ENCODE assay signal across 22 cellular contexts in genomic region chr16:27685802-27686201, GRCh38.
DNase-seq lines count a peak whose midpoint lies in the region; ATAC-seq, FAIRE-seq and TF ChIP-seq lines count a peak whose summit lies in the region.
"Had no signal": no experiment of that assay in that cellular context is flagged by ENCODE, and none has a peak within 500 bp of the region (broad histone marks: within the 10 kb centered on the region; RNA-seq: fewer than 3 reads in every experiment).

No MANE protein-coding gene starts in this region.

- H2AK9ac ChIP-seq in IMR-90 (replicated peaks; ENCODE audit: low read depth, low read length, poor library complexity): no peak overlapping the region

- no peak overlapping the region for H4K91ac ChIP-seq in IMR-90 (ENCODE audit: insufficient read depth, low read depth, low read length)

- no peaks in the 10 kb centered on the region for H4K20me1 ChIP-seq in IMR-90 (ENCODE audit: insufficient read depth, low read length)

- H3K36me3 ChIP-seq in IMR-90 (ENCODE audit: control insufficient read depth, insufficient read depth, low read length): peaks cover 9% of the 10 kb centered on the region; the same call in 1 of the 2 replicates
- peaks cover 0 to 7% of the 10 kb centered on the region in 2 donors for H3K36me3 ChIP-seq in kidney (ENCODE audit: control insufficient read depth in 1 of 2, insufficient read depth in 2 of 2, low read length in 2 of 2)

- no peak overlapping the region for H3K56ac ChIP-seq in IMR-90 (ENCODE audit: extremely low read depth, insufficient read depth, low read length)

- H4K5ac ChIP-seq in IMR-90 (ENCODE audit: low read depth, low read length): no peak overlapping the region

- H3K9me3 ChIP-seq in IMR-90 (ENCODE audit: control insufficient read depth, insufficient read depth, low read length) (no peaks in the 10 kb centered on the region), kidney (ENCODE audit: control insufficient read depth in 1 of 2, low read length in 2 of 2) (no peaks in the 10 kb centered on the region)
- H3K9me3 ChIP-seq: right lobe of liver, upper lobe of left lung had no signal

- CTCF ChIA-PET in IMR-90 (lab: Yijun Ruan, JAX): no interaction called here

- TF ChIP-seq CTCF in AG09319 (IDR thresholded peaks at IDR 0.05; ENCODE audit: low read depth, low read length) (no peak), IMR-90 (conservative IDR thresholded peaks at IDR 0.05; ENCODE audit: low read depth, low read length) (no peak), cardiac fibroblast (IDR thresholded peaks at IDR 0.05; ENCODE audit: low read depth, low read length) (no peak), kidney (IDR thresholded peaks at IDR 0.05; ENCODE audit: borderline replicate concordance, extremely low read depth, insufficient read depth) (no peak), GM13977 (IDR thresholded peaks at IDR 0.05; ENCODE audit: extremely low read depth, insufficient read depth, missing control alignments) (no peak)

- no peak for FAIRE-seq in kidney (lab: Jason Lieb, UNC)

- TF ChIP-seq POLR2A in IMR-90 (IDR thresholded peaks at IDR 0.05; ENCODE audit: low read depth, low read length): no peak

- H2AK5ac ChIP-seq in IMR-90 (ENCODE audit: low read depth, low read length): no peak overlapping the region

- POLR2A ChIA-PET in IMR-90 (lab: Charles Lee; ENCODE audit: unreplicated experiment): no interaction called here

- H2AFZ ChIP-seq in IMR-90 (replicated peaks; ENCODE audit: low read length, poor library complexity): no peak overlapping the region

- in situ Hi-C loops in IMR-90 (cut with MboI; ENCODE audit: low sequenced_read_pairs): no loop called here
- in situ Hi-C loops in GM13977 (cut with MboI; ENCODE audit: low pct_unique_long_range_greater_than_20kb, low sequenced_read_pairs, unreplicated experiment): no loop called here

- no peak overlapping the region for H2BK120ac ChIP-seq in IMR-90 (ENCODE audit: low read depth, low read length)

- H3K9me1 ChIP-seq in IMR-90 (ENCODE audit: insufficient read depth, low read length): peaks cover 6% of the 10 kb centered on the region

- H3K79me1 ChIP-seq in IMR-90 (ENCODE audit: low read depth in 1 of 2, low read length in 2 of 2): no peaks in the 10 kb centered on the region

- intact Hi-C loops in IMR-90 (cut with micrococcal nuclease) (no loop called here), kidney (cut with DNase I) (no loop called here), posterior vena cava (cut with DNase I) (no loop called here)

- H2BK20ac ChIP-seq in IMR-90 (ENCODE audit: low read depth, low read length): no peak overlapping the region

- H3K9ac ChIP-seq in IMR-90 (ENCODE audit: low read depth, low read length): no peak overlapping the region
- H3K9ac ChIP-seq in kidney (ENCODE audit: low read length in 2 of 2): no peak overlapping the region
- H3K9ac ChIP-seq: KMS-11 had no signal

- H3K14ac ChIP-seq in IMR-90 (replicated peaks; ENCODE audit: low read depth, low read length): no peak overlapping the region

- no peak for TF ChIP-seq RAD21 in IMR-90 (IDR thresholded peaks at IDR 0.05; ENCODE audit: low read length)

- H3K27me3 ChIP-seq in IMR-90 (ENCODE audit: control insufficient read depth, insufficient read depth, low read length): no peaks in the 10 kb centered on the region
- H3K27me3 ChIP-seq: right lobe of liver, upper lobe of left lung had no signal

- DNase-seq in AG09319 (ENCODE audit: extremely low read depth, low read depth) (peak; percentile 7), IMR-90 (peak; percentile 85), cardiac fibroblast (ENCODE audit: low read depth in 2 of 2) (peak; percentile 24 to 40), kidney (peak; percentile 6), pons (ENCODE audit: low spot score) (no peak), GM13977 (ENCODE audit: low spot score) (no peak), posterior vena cava (ENCODE audit: low spot score) (no peak)
- DNase-seq: activated CD4-positive, alpha-beta T cell treated with anti-CD3 and anti-CD28 coated beads, Interleukin-2, amount 50 U/mL, for 1 hour; anterior cingulate cortex; CD8-positive, alpha-beta T cell; cortex of kidney; glutamatergic neuron; left ventricle myocardium superior; NCI-H1092; occipital lobe; right lobe of liver; RPMI8226; stimulated activated CD4-positive, alpha-beta T cell treated with anti-CD3 and anti-CD28 coated beads, Interleukin-1b, Interleukin-23, amount 100 ng/mL, for 48 hours; SW 1271; upper lobe of left lung had no signal

- dilution Hi-C loops in IMR-90 (cut with HindIII; ENCODE audit: low sequenced_read_pairs, unreplicated experiment): no loop called here

- ATAC-seq in IMR-90 (ENCODE audit: low read depth) (peak; percentile 83), HG02973 (IDR thresholded peaks at IDR 0.05; ENCODE audit: unreplicated experiment) (no peak)
- ATAC-seq: CD8-positive, alpha-beta T cell; left ventricle myocardium superior; right lobe of liver had no signal

- H3K18ac ChIP-seq in IMR-90 (ENCODE audit: low read depth, low read length): no peak overlapping the region

- no CpG with 5 or more reads among the region's 1 CpG for WGBS in IMR-90 (ENCODE audit: extremely low coverage in 2 of 2, insufficient read length in 1 of 2), 2 experiments

- H3K4ac ChIP-seq in IMR-90 (ENCODE audit: low read depth, low read length): no peak overlapping the region

- no peak overlapping the region for H4K8ac ChIP-seq in IMR-90 (ENCODE audit: low read depth in 2 of 2, low read length in 2 of 2)

- H3K4me2 ChIP-seq in IMR-90 (ENCODE audit: low read depth, low read length): peak overlapping the region; percentile 40; the same call in 1 of the 2 replicates
- H3K4me2 ChIP-seq: KMS-11 had no signal

- peaks cover 5% of the 10 kb centered on the region; the same call in 1 of the 2 replicates for H3K4me1 ChIP-seq in IMR-90 (ENCODE audit: control insufficient read depth, insufficient read depth, low read length)
- H3K4me1 ChIP-seq in kidney (ENCODE audit: control insufficient read depth in 1 of 2, insufficient read depth in 1 of 2, low read depth in 1 of 2, low read length in 2 of 2): no peaks in the 10 kb centered on the region
- H3K4me1 ChIP-seq: right lobe of liver, upper lobe of left lung had no signal

- H2BK5ac ChIP-seq in IMR-90 (ENCODE audit: low read depth, low read length, poor library complexity, severe bottlenecking): no peak overlapping the region

- no TSS peak for BruUV-seq in IMR-90 (replicated peaks; lab: Mats Ljungman, UMichigan)

- H3K4me3 ChIP-seq in IMR-90 (ENCODE audit: insufficient read depth, low read depth, low read length): no peak overlapping the region
- no peak overlapping the region for H3K4me3 ChIP-seq in cardiac fibroblast (replicated peaks in 1 of 2; ENCODE audit: low read depth in 2 of 2, low read length in 2 of 2)
- no peak overlapping the region for H3K4me3 ChIP-seq in kidney (ENCODE audit: low read length in 2 of 2)
- H3K4me3 ChIP-seq: right lobe of liver, upper lobe of left lung had no signal

- H3K27ac ChIP-seq in IMR-90 (ENCODE audit: insufficient read depth, low read length) (no peak overlapping the region), kidney (ENCODE audit: low read depth in 2 of 2, low read length in 2 of 2) (no peak overlapping the region)
- H3K27ac ChIP-seq: KMS-11, right lobe of liver, upper lobe of left lung had no signal

- no peak overlapping the region for H3K23ac ChIP-seq in IMR-90 (ENCODE audit: low read depth, low read length)

- no peak overlapping the region for H2BK15ac ChIP-seq in IMR-90 (ENCODE audit: low read depth, low read length)

TF ChIP-seq in IMR-90, 13 proteins besides CTCF, POLR2A, EP300 and RAD21:
- TF ChIP-seq RCOR1 (IDR thresholded peaks at IDR 0.05; ENCODE audit: insufficient replicate concordance, low read length): peak; percentile 58
- no peak for TF ChIP-seq BHLHE40 (IDR thresholded peaks at IDR 0.05; ENCODE audit: low read depth, low read length)

Comparison
In these comparisons a context has a peak if more than half of its experiments do, and no peak if none do; other contexts are left out.
1. DNase-seq: peak in AG09319 (single experiment), IMR-90 (single experiment), cardiac fibroblast (2 of 2) and kidney (single experiment); none in pons (single experiment), GM13977 (single experiment) and posterior vena cava (single experiment).